10 cellular contexts compared by ENCODE assay signal in genomic region chr20:47295921-47296426, GRCh38.
DNase-seq lines count a peak whose midpoint lies in the region; FAIRE-seq and TF ChIP-seq lines count a peak whose summit lies in the region.
"Had no signal": no experiment of that assay in that cellular context is flagged by ENCODE, and none has a peak within 500 bp of the region (broad histone marks: within the 10 kb centered on the region; RNA-seq: fewer than 3 reads in every experiment).

No MANE protein-coding gene starts in this region.

- no peaks in the 10 kb centered on the region for H3K27me3 Mint-ChIP-seq in astrocyte (ENCODE audit: low read depth, unreplicated experiment)

- no peak for TF ChIP-seq EP300 in sigmoid colon (IDR thresholded peaks at IDR 0.05)
- no peak for TF ChIP-seq EP300 in suprapubic skin (IDR thresholded peaks at IDR 0.05)

- DNase-seq in NCI-H2196 (lab: John Stamatoyannopoulos, UW; ENCODE audit: unreplicated experiment), result peak; percentile 68
- peak; percentile 62 for DNase-seq in astrocyte (ENCODE audit: low read depth)
- peak; percentile 57 for DNase-seq in right atrium auricular region (ENCODE audit: low spot score)
- DNase-seq in sigmoid colon, result no peak
- no peak for DNase-seq in suprapubic skin (ENCODE audit: low spot score in 2 of 2)
- no peak for DNase-seq in activated CD4-positive, alpha-beta T cell treated with anti-CD3 and anti-CD28 coated beads for 48 hours
- DNase-seq in cerebellum (ENCODE audit: low spot score), result no peak
- no peak for DNase-seq in urothelium cell line (ENCODE audit: low spot score)

- 80 to 87% methylated on average over 6 of the region's 6 CpGs for WGBS in sigmoid colon, 2 donors
- 81% methylated on average over 6 of the region's 6 CpGs for WGBS in suprapubic skin

- peaks cover 8% of the 10 kb centered on the region for H3K79me2 ChIP-seq in astrocyte (ENCODE audit: insufficient read depth, low read length)

- H3K9ac ChIP-seq in astrocyte (ENCODE audit: low read length), result peak overlapping the region; percentile 29

- no peaks in the 10 kb centered on the region for H3K9me3 Mint-ChIP-seq in astrocyte (ENCODE audit: unreplicated experiment)

- H3K27me3 ChIP-seq in astrocyte (ENCODE audit: insufficient read depth, low read length), result no peaks in the 10 kb centered on the region
- no peaks in the 10 kb centered on the region for H3K27me3 ChIP-seq in right atrium auricular region
- H3K27me3 ChIP-seq in sigmoid colon, result no peaks in the 10 kb centered on the region
- H3K27me3 ChIP-seq in suprapubic skin, result no peaks in the 10 kb centered on the region

- no peak overlapping the region for H3K4me3 Mint-ChIP-seq in astrocyte (ENCODE audit: unreplicated experiment)

- H4K20me1 ChIP-seq in astrocyte (ENCODE audit: insufficient read depth, low read length), result no peaks in the 10 kb centered on the region

- no peak for TF ChIP-seq CTCF in astrocyte (IDR thresholded peaks at IDR 0.05; ENCODE audit: insufficient read depth, low read depth, low read length)
- TF ChIP-seq CTCF in right atrium auricular region (IDR thresholded peaks at IDR 0.05), result no peak
- no peak for TF ChIP-seq CTCF in sigmoid colon (IDR thresholded peaks at IDR 0.05)
- no peak for TF ChIP-seq CTCF in suprapubic skin (IDR thresholded peaks at IDR 0.05)

- no peak overlapping the region for H3K27ac Mint-ChIP-seq in astrocyte (ENCODE audit: unreplicated experiment)

- H3K9me3 ChIP-seq in astrocyte (ENCODE audit: insufficient read depth, low read depth, low read length) (no peaks in the 10 kb centered on the region), right atrium auricular region (no peaks in the 10 kb centered on the region), sigmoid colon (no peaks in the 10 kb centered on the region), suprapubic skin (no peaks in the 10 kb centered on the region)

- no peak for TF ChIP-seq POLR2A in sigmoid colon (IDR thresholded peaks at IDR 0.05)
- TF ChIP-seq POLR2A in suprapubic skin (IDR thresholded peaks at IDR 0.05), result no peak

- intact Hi-C loops in sigmoid colon (cut with DNase I), result no loop called here

- no peak for FAIRE-seq in astrocyte (lab: Jason Lieb, UNC)
- FAIRE-seq in urothelium cell line (lab: Jason Lieb, UNC), result no peak

- H3K4me1 Mint-ChIP-seq in astrocyte (ENCODE audit: low read depth, unreplicated experiment), result peaks cover 8% of the 10 kb centered on the region

- H3K4me3 ChIP-seq in astrocyte (ENCODE audit: insufficient read depth, low read depth, low read length), result no peak overlapping the region
- no peak overlapping the region for H3K4me3 ChIP-seq in right atrium auricular region
- no peak overlapping the region for H3K4me3 ChIP-seq in sigmoid colon
- H3K4me3 ChIP-seq in suprapubic skin, result no peak overlapping the region
- H3K4me3 ChIP-seq: skin epidermis had no signal

- H3K36me3 ChIP-seq in astrocyte (ENCODE audit: insufficient read depth, low read length) (peaks cover 50% of the 10 kb centered on the region), right atrium auricular region (peaks cover 53% of the 10 kb centered on the region), sigmoid colon (peaks cover 13 to 77% (median 29%) of the 10 kb centered on the region in 4 donors), suprapubic skin (peaks cover 69% of the 10 kb centered on the region)

- peaks cover 27% of the 10 kb centered on the region for H3K36me3 Mint-ChIP-seq in astrocyte (ENCODE audit: low read depth, unreplicated experiment)

- H2AFZ ChIP-seq in astrocyte (ENCODE audit: low read depth, low read length), result no peak overlapping the region

- H3K4me1 ChIP-seq in astrocyte (ENCODE audit: insufficient read depth, low read length) (peaks cover 9% of the 10 kb centered on the region), right atrium auricular region (peaks cover 0 to 15% of the 10 kb centered on the region in 2 donors), sigmoid colon (no peaks in the 10 kb centered on the region), suprapubic skin (no peaks in the 10 kb centered on the region)

- peak overlapping the region; percentile 15 for H3K4me2 ChIP-seq in astrocyte (ENCODE audit: low read length)

- peak overlapping the region; percentile 43 for H3K27ac ChIP-seq in astrocyte (ENCODE audit: low read depth, low read length)
- H3K27ac ChIP-seq in right atrium auricular region, result peak overlapping the region; percentile 37 to 47
- H3K27ac ChIP-seq in sigmoid colon, result peak overlapping the region; percentile 23 to 42 (median 32)
- no peak overlapping the region for H3K27ac ChIP-seq in suprapubic skin
- H3K27ac ChIP-seq: C4-2B had no signal

Comparison
In these comparisons a context has a peak if more than half of its experiments do, and no peak if none do; other contexts are left out.
1. DNase-seq: peak in NCI-H2196 (single experiment), astrocyte (single experiment) and right atrium auricular region (single experiment); none in sigmoid colon (single experiment), suprapubic skin (0 of 2), activated CD4-positive, alpha-beta T cell treated with anti-CD3 and anti-CD28 coated beads for 48 hours (single experiment), cerebellum (single experiment) and urothelium cell line (single experiment).